In the genomic region with DNA sequence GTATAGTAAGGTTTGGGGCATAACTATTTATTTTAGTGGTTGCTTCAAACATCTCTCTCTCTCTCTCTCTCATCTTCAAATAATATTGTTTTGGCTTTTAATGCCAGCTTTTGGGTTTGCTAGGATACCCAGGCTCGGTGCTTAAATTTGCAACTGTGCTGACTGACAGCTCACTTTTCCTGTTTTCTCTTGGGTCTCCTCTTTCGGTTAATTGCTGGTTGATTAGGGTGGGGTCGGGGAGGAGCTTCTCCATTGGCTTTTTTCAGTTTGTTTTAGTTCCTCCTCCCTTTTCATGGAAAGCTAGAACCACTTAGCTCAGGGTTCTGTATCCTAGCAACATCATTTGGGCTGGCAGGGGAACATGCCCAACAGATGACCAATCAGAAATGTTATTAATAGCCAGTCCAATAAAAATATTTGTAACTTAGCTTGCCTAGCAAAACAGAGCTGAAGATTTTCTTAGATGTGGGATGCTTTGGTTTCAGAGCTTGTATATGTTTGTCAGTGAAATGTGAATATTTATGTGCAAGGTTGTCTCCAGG, we compare ENCODE assay signal across 1 cellular context.
TF ChIP-seq lines count a peak whose summit lies in the region.

No MANE protein-coding gene starts in this region.

TF ChIP-seq in HepG2, 621 proteins besides CTCF, POLR2A, EP300 and RAD21 (continued from another document):
- TF ChIP-seq, protein P1, sequence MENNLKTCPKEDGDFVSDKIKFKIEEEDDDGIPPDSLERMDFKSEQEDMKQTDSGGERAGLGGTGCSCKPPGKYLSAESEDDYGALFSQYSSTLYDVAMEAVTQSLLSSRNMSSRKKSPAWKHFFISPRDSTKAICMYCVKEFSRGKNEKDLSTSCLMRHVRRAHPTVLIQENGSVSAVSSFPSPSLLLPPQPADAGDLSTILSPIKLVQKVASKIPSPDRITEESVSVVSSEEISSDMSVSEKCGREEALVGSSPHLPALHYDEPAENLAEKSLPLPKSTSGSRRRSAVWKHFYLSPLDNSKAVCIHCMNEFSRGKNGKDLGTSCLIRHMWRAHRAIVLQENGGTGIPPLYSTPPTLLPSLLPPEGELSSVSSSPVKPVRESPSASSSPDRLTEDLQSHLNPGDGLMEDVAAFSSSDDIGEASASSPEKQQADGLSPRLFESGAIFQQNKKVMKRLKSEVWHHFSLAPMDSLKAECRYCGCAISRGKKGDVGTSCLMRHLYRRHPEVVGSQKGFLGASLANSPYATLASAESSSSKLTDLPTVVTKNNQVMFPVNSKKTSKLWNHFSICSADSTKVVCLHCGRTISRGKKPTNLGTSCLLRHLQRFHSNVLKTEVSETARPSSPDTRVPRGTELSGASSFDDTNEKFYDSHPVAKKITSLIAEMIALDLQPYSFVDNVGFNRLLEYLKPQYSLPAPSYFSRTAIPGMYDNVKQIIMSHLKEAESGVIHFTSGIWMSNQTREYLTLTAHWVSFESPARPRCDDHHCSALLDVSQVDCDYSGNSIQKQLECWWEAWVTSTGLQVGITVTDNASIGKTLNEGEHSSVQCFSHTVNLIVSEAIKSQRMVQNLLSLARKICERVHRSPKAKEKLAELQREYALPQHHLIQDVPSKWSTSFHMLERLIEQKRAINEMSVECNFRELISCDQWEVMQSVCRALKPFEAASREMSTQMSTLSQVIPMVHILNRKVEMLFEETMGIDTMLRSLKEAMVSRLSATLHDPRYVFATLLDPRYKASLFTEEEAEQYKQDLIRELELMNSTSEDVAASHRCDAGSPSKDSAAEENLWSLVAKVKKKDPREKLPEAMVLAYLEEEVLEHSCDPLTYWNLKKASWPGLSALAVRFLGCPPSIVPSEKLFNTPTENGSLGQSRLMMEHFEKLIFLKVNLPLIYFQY (CRISPR knock-in tag; IDR thresholded peaks at IDR 0.05; ENCODE audit: borderline replicate concordance): no peak
- no peak for TF ChIP-seq HDAC6 (IDR thresholded peaks at IDR 0.05; ENCODE audit: low read depth, low read length)
- TF ChIP-seq YEATS2 (CRISPR knock-in tag; IDR thresholded peaks at IDR 0.05; ENCODE audit: borderline replicate concordance): no peak
- TF ChIP-seq, protein P2, sequence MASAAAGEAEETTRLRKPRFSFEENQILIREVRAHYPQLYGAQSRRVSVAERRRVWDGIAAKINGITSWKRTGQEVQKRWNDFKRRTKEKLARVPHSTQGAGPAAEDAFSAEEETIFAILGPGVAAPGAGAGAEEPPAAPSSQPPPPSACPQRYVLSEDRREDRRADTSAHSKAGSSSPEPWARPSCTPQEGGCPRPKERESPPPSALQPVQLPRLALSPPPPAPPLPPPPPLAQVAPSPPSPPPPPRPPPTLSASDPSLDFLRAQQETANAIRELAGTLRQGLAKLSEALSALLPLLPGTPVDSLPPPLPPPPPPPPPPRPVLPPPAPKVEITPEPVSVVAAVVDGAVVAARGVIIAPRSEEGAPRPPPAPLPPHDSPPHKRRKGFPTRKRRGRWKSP (CRISPR knock-in tag; IDR thresholded peaks at IDR 0.05): no peak
- TF ChIP-seq, protein P3, sequence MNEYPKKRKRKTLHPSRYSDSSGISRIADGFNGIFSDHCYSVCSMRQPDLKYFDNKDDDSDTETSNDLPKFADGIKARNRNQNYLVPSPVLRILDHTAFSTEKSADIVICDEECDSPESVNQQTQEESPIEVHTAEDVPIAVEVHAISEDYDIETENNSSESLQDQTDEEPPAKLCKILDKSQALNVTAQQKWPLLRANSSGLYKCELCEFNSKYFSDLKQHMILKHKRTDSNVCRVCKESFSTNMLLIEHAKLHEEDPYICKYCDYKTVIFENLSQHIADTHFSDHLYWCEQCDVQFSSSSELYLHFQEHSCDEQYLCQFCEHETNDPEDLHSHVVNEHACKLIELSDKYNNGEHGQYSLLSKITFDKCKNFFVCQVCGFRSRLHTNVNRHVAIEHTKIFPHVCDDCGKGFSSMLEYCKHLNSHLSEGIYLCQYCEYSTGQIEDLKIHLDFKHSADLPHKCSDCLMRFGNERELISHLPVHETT (CRISPR knock-in tag; conservative IDR thresholded peaks at IDR 0.05): no peak
- TF ChIP-seq, protein P4, sequence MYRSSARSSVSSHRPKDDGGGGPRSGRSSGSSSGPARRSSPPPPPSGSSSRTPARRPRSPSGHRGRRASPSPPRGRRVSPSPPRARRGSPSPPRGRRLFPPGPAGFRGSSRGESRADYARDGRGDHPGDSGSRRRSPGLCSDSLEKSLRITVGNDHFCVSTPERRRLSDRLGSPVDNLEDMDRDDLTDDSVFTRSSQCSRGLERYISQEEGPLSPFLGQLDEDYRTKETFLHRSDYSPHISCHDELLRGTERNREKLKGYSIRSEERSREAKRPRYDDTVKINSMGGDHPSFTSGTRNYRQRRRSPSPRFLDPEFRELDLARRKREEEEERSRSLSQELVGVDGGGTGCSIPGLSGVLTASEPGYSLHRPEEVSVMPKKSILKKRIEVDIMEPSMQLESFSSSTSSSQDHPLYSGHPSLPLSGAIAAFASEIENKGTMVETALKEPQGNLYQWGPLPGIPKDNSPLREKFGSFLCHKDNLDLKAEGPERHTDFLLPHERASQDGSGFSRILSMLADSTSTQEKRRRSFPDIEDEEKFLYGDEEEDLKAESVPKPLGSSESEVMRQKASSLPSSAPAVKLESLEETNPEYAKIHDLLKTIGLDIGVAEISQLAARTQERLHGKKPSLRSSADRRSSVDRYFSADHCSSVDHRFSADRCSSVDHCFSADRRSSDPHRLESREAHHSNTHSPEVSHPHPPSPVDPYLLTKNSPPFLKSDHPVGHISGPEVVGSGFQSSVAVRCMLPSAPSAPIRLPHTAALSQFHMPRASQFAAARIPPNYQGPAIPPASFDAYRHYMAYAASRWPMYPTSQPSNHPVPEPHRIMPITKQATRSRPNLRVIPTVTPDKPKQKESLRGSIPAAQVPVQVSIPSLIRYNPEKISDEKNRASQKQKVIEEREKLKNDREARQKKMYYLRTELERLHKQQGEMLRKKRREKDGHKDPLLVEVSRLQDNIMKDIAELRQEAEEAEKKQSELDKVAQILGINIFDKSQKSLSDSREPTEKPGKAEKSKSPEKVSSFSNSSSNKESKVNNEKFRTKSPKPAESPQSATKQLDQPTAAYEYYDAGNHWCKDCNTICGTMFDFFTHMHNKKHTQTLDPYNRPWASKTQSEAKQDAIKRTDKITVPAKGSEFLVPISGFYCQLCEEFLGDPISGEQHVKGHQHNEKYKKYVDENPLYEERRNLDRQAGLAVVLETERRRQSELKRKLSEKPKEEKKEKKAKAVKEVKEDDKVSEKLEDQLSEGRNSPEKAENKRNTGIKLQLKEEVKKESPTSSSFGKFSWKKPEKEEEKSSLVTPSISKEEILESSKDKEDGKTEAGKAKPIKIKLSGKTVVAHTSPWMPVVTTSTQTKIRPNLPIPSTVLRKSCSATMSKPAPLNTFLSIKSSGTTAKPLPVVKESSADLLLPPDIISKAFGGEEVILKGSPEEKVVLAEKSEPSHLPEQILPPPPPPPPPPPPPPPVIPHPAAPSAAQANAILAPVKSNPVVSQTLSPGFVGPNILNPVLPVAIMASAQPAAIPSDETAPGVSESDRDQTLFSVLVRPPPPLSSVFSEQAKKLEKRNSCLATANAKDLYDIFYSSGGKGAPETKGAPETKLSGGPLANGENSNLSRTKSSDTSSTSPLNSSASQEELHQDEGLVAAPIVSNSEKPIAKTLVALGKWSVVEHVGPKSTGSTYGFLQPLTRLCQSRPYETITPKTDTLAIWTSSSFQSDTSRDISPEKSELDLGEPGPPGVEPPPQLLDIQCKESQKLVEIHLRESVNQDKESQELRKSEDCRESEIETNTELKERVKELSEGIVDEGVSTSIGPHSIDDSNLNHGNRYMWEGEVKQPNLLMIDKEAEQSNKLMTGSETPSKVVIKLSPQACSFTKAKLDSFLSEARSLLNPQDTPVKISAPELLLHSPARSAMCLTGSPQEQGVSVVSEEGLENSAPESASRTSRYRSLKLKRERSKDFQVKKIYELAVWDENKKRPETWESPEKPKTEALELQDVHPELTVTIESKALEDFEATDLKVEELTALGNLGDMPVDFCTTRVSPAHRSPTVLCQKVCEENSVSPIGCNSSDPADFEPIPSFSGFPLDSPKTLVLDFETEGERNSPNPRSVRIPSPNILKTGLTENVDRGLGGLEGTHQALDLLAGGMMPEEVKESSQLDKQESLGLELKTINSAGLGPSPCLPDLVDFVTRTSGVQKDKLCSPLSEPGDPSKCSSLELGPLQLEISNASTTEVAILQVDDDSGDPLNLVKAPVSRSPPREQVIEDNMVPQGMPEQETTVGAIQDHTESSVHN (CRISPR knock-in tag; IDR thresholded peaks at IDR 0.05): no peak
- TF ChIP-seq KLF12 (CRISPR knock-in tag; IDR thresholded peaks at IDR 0.05; ENCODE audit: borderline replicate concordance): no peak
- TF ChIP-seq ZMYM4 (CRISPR knock-in tag; IDR thresholded peaks at IDR 0.05): no peak
- TF ChIP-seq, protein P5, sequence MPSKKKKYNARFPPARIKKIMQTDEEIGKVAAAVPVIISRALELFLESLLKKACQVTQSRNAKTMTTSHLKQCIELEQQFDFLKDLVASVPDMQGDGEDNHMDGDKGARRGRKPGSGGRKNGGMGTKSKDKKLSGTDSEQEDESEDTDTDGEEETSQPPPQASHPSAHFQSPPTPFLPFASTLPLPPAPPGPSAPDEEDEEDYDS (CRISPR knock-in tag; IDR thresholded peaks at IDR 0.05): no peak
- TF ChIP-seq, protein P6, sequence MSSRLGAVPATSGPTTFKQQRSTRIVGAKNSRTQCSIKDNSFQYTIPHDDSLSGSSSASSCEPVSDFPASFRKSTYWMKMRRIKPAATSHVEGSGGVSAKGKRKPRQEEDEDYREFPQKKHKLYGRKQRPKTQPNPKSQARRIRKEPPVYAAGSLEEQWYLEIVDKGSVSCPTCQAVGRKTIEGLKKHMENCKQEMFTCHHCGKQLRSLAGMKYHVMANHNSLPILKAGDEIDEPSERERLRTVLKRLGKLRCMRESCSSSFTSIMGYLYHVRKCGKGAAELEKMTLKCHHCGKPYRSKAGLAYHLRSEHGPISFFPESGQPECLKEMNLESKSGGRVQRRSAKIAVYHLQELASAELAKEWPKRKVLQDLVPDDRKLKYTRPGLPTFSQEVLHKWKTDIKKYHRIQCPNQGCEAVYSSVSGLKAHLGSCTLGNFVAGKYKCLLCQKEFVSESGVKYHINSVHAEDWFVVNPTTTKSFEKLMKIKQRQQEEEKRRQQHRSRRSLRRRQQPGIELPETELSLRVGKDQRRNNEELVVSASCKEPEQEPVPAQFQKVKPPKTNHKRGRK (CRISPR knock-in tag; IDR thresholded peaks at IDR 0.05): no peak
- TF ChIP-seq, protein P7, sequence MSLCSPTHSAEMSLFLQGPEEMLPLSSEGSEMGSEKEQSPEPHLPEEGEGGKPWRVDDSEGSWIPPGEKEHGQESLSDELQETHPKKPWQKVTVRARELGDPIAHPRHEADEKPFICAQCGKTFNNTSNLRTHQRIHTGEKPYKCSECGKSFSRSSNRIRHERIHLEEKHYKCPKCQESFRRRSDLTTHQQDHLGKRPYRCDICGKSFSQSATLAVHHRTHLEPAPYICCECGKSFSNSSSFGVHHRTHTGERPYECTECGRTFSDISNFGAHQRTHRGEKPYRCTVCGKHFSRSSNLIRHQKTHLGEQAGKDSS (CRISPR knock-in tag; IDR thresholded peaks at IDR 0.05; ENCODE audit: borderline replicate concordance, low read depth): no peak
- TF ChIP-seq ZNF253 (CRISPR knock-in tag; IDR thresholded peaks at IDR 0.05; ENCODE audit: borderline replicate concordance): no peak
